ENCODE assay signal across 17 cellular contexts in the genomic region with DNA sequence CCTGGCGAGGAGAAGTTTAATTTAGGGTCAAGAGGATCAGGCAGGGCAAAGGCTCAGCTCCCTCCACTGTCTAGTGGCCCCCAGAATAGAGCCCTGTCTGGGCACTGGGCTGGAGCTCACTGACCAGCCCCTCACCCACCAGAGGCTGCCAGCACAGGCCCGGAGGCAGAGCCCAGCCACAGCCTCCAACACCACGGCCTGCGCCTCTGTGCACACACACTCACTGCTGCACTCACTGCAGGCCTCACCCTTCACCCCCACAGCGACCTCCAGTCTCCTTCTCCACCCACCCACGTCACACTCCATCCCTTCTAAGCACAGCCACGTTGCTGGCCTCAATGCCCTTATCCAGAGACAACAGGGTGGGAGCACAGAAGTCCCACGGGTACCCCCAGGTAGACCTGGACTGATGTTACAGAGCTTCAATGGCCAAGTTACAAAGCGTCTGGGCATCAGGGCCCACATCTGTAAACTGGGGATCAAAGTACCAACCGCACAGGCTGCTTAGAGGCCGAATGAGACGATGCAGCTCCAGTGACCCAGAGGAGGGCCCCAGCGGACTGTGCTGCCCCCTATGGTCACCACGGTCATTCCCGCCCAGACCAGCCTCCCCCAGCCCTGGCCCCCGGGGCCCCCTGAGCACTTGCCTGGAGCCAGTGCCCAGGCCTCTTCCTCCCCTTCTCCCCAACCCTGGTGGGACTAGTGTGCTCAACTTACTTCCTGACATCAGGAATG. TPM values are rescaled to one million over a fixed set of nuclear protein-coding genes. Genes with fewer than 3 reads are reported as not detected.
A peak's percentile ranks its signal among the peaks of the same experiment; 100 is the strongest.
DNase-seq lines count a peak whose midpoint lies in the region; TF ChIP-seq lines count a peak whose summit lies in the region.
"Had no signal": no experiment of that assay in that cellular context is flagged by ENCODE, and none has a peak within 500 bp of the region (broad histone marks: within the 10 kb centered on the region; RNA-seq: fewer than 3 reads in every experiment).

No MANE protein-coding gene starts in this region.

- TF ChIP-seq POLR2A in suprapubic skin (IDR thresholded peaks at IDR 0.05) (no peak), transverse colon (IDR thresholded peaks at IDR 0.05) (no peak)

- no peaks in the 10 kb centered on the region for H3K4me1 ChIP-seq in smooth muscle cell (ENCODE audit: low read depth)
- H3K4me1 ChIP-seq in suprapubic skin: peaks cover 13% of the 10 kb centered on the region
- peaks cover 5 to 17% (median 11%) of the 10 kb centered on the region in 4 donors for H3K4me1 ChIP-seq in transverse colon

- no peak for DNase-seq in activated CD4-positive, alpha-beta T cell treated with anti-CD3 and anti-CD28 coated beads, Interleukin-2, amount 10 ng/mL, durations not matched to agents 7 days and 5 days
- DNase-seq in activated CD4-positive, alpha-beta T cell treated with anti-CD3 and anti-CD28 coated beads, Interleukin-2, amount 50 U/mL, for 1 hour: no peak
- DNase-seq in endothelial cell (ENCODE audit: low spot score) (peak; percentile 60), smooth muscle cell (lab: John Stamatoyannopoulos, UW; ENCODE audit: unreplicated experiment) (no peak), NCI-H1417 treated with DMSO at 0.1 percent for 48 hours (lab: John Stamatoyannopoulos, UW) (no peak), suprapubic skin (ENCODE audit: low spot score in 2 of 2) (no peak), transverse colon (no peak)
- DNase-seq: activated CD4-positive, alpha-beta T cell treated with anti-CD3 and anti-CD28 coated beads, Interleukin-2, amount 50 U/mL, for 4 hours; activated gamma-delta T cell treated with Interleukin-2 at 50 U/mL for 16 hours; central memory CD4-positive, alpha-beta T cell; GF-D8; KG1; NCI-H2029 treated with DMSO at 0.1 percent for 48 hours; T-cell; thyroid gland had no signal

- peaks cover 43% of the 10 kb centered on the region for H3K4me1 Mint-ChIP-seq in activated CD4-positive, alpha-beta T cell treated with anti-CD3 and anti-CD28 coated beads, Interleukin-2, amount 10 ng/mL, durations not matched to agents 7 days and 5 days
- H3K4me1 Mint-ChIP-seq in endothelial cell (ENCODE audit: unreplicated experiment): peaks cover 26% of the 10 kb centered on the region

- H3K9me3 Mint-ChIP-seq in activated CD4-positive, alpha-beta T cell treated with anti-CD3 and anti-CD28 coated beads, Interleukin-2, amount 10 ng/mL, durations not matched to agents 7 days and 5 days: no peaks in the 10 kb centered on the region
- no peaks in the 10 kb centered on the region for H3K9me3 Mint-ChIP-seq in endothelial cell (ENCODE audit: unreplicated experiment)
- H3K9me3 Mint-ChIP-seq: T-cell had no signal

- no peak overlapping the region for H3K4me3 Mint-ChIP-seq in activated CD4-positive, alpha-beta T cell treated with anti-CD3 and anti-CD28 coated beads, Interleukin-2, amount 10 ng/mL, durations not matched to agents 7 days and 5 days
- H3K4me3 Mint-ChIP-seq in endothelial cell (ENCODE audit: unreplicated experiment): no peak overlapping the region
- H3K4me3 Mint-ChIP-seq: T-cell had no signal

- H3K4me2 ChIP-seq in smooth muscle cell: no peak overlapping the region

- intact Hi-C loops in transverse colon (cut with DNase I; ENCODE audit: low total_unique reads): no loop called here

- no peak overlapping the region for H2AFZ ChIP-seq in smooth muscle cell (ENCODE audit: low read depth)

- CTCF ChIA-PET in activated CD4-positive, alpha-beta T cell treated with anti-CD3 and anti-CD28 coated beads, Interleukin-2, amount 10 ng/mL, durations not matched to agents 7 days and 5 days (lab: Charles Lee): interaction anchor here (0.8 to 1.3 kb wide), 2 partner anchors 9 to 45 kb away, joined by 3 read pairs; no protein-coding TSS in a partner anchor

- peaks cover 16% of the 10 kb centered on the region for H4K20me1 ChIP-seq in smooth muscle cell (ENCODE audit: low read depth)

- TF ChIP-seq EP300 in suprapubic skin (IDR thresholded peaks at IDR 0.05) (no peak), transverse colon (IDR thresholded peaks at IDR 0.05; ENCODE audit: low read depth) (no peak)

- H3K9ac ChIP-seq in smooth muscle cell (ENCODE audit: low read depth): no peak overlapping the region

- POLR2A ChIA-PET in activated CD4-positive, alpha-beta T cell treated with anti-CD3 and anti-CD28 coated beads, Interleukin-2, amount 10 ng/mL, durations not matched to agents 7 days and 5 days (lab: Charles Lee): no interaction called here

- peaks cover 9% of the 10 kb centered on the region for H3F3A ChIP-seq in smooth muscle cell (ENCODE audit: low read depth)

- TF ChIP-seq CTCF in endothelial cell (IDR thresholded peaks at IDR 0.05; ENCODE audit: unreplicated experiment) (peak; percentile 29), smooth muscle cell (IDR thresholded peaks at IDR 0.05; ENCODE audit: borderline replicate concordance, insufficient read depth, poor library complexity, severe bottlenecking) (peak; percentile 9), suprapubic skin (IDR thresholded peaks at IDR 0.05) (no peak), transverse colon (IDR thresholded peaks at IDR 0.05) (no peak)

- H3K36me3 ChIP-seq in KOPT-K1 (ENCODE audit: insufficient read depth, low read length): peaks cover 73% of the 10 kb centered on the region
- H3K36me3 ChIP-seq in smooth muscle cell (ENCODE audit: low read depth): no peaks in the 10 kb centered on the region
- H3K36me3 ChIP-seq in suprapubic skin: peaks cover 69% of the 10 kb centered on the region
- peaks cover 0 to 41% (median 19%) of the 10 kb centered on the region in 4 donors for H3K36me3 ChIP-seq in transverse colon

- WGBS in smooth muscle cell (ENCODE audit: low lambda C conversion rate): 92% methylated on average over 16 of the region's 16 CpGs
- 83% methylated on average over 11 of the region's 16 CpGs for WGBS in suprapubic skin
- 85% methylated on average over 15 of the region's 16 CpGs; no CpG with 5 or more reads in 1 of the 2 donors for WGBS in transverse colon (ENCODE audit: low coverage in 1 of 2), 2 donors

- no peaks in the 10 kb centered on the region for H3K9me3 ChIP-seq in KOPT-K1 (ENCODE audit: insufficient read depth, low read length, poor library complexity, severe bottlenecking)
- H3K9me3 ChIP-seq in smooth muscle cell (replicated peaks; ENCODE audit: low read depth): no peaks in the 10 kb centered on the region
- H3K9me3 ChIP-seq in suprapubic skin: no peaks in the 10 kb centered on the region
- no peaks in the 10 kb centered on the region for H3K9me3 ChIP-seq in transverse colon
- H3K9me3 ChIP-seq: sigmoid colon, thyroid gland had no signal

- H3K4me3 ChIP-seq in smooth muscle cell (no peak overlapping the region), suprapubic skin (no peak overlapping the region), transverse colon (no peak overlapping the region)
- H3K4me3 ChIP-seq: sigmoid colon, thyroid gland had no signal

- in situ Hi-C loops in transverse colon (cut with MboI; ENCODE audit: low pct_ligation_motif_present in 1 of 4, low pct_unique_long_range_greater_than_20kb in 1 of 4, low sequenced_read_pairs in 3 of 4): no loop called here

- H3K27me3 Mint-ChIP-seq in activated CD4-positive, alpha-beta T cell treated with anti-CD3 and anti-CD28 coated beads, Interleukin-2, amount 10 ng/mL, durations not matched to agents 7 days and 5 days: no peaks in the 10 kb centered on the region
- H3K27me3 Mint-ChIP-seq in endothelial cell (ENCODE audit: unreplicated experiment): peaks cover 19% of the 10 kb centered on the region
- H3K27me3 Mint-ChIP-seq: T-cell had no signal

- H3K27ac ChIP-seq in KOPT-K1 (ENCODE audit: low read depth, low read length, poor library complexity, severe bottlenecking): peak overlapping the region; percentile 47
- no peak overlapping the region for H3K27ac ChIP-seq in smooth muscle cell (ENCODE audit: low read depth)
- H3K27ac ChIP-seq in suprapubic skin: no peak overlapping the region
- H3K27ac ChIP-seq in transverse colon: no peak overlapping the region
- H3K27ac ChIP-seq: thyroid gland had no signal

- H3K79me2 ChIP-seq in smooth muscle cell (ENCODE audit: low read depth): peaks cover 4% of the 10 kb centered on the region

- H3K36me3 Mint-ChIP-seq in activated CD4-positive, alpha-beta T cell treated with anti-CD3 and anti-CD28 coated beads, Interleukin-2, amount 10 ng/mL, durations not matched to agents 7 days and 5 days (ENCODE audit: low read depth): peaks cover 44% of the 10 kb centered on the region
- H3K36me3 Mint-ChIP-seq in endothelial cell (ENCODE audit: low read depth, unreplicated experiment): peaks cover 26% of the 10 kb centered on the region

- H3K27ac Mint-ChIP-seq in activated CD4-positive, alpha-beta T cell treated with anti-CD3 and anti-CD28 coated beads, Interleukin-2, amount 10 ng/mL, durations not matched to agents 7 days and 5 days: peak overlapping the region; percentile 50
- H3K27ac Mint-ChIP-seq in endothelial cell (ENCODE audit: unreplicated experiment): peak overlapping the region; percentile 80

- H3K27me3 ChIP-seq in smooth muscle cell (ENCODE audit: low read depth) (no peaks in the 10 kb centered on the region), suprapubic skin (no peaks in the 10 kb centered on the region), transverse colon (no peaks in the 10 kb centered on the region)
- H3K27me3 ChIP-seq: sigmoid colon, thyroid gland had no signal

RNA-seq across cellular contexts. Expression of a gene that starts 4.5 kb away (rescaled TPM):
- 100 to 1,000 TPM; 175 to 178 TPM for total RNA-seq in activated CD4-positive, alpha-beta T cell treated with anti-CD3 and anti-CD28 coated beads, Interleukin-2, amount 10 ng/mL, durations not matched to agents 7 days and 5 days
- total RNA-seq in endothelial cell (ENCODE audit: unreplicated experiment) (132 TPM), smooth muscle cell (8.6 and 24.2 TPM in 2 replicates), suprapubic skin (100 to 1,000 TPM in 1 of 4 donors, 10 to 100 TPM in 3; 51.5 to 136 (median 61.2) TPM), transverse colon (100 to 1,000 TPM in 1 of 4 donors, 10 to 100 TPM in 3; 40.1 to 201 (median 53.5) TPM)
- 34.6 and 45.9 TPM in 2 replicates for polyA plus RNA-seq in smooth muscle cell

RNA-seq across cellular contexts. Expression of a gene that starts 24.4 kb away (rescaled TPM):
- 10 to 100 TPM; 16.9 to 20.5 TPM for total RNA-seq in activated CD4-positive, alpha-beta T cell treated with anti-CD3 and anti-CD28 coated beads, Interleukin-2, amount 10 ng/mL, durations not matched to agents 7 days and 5 days
- total RNA-seq in endothelial cell (ENCODE audit: unreplicated experiment) (22.7 TPM), smooth muscle cell (13.8 and 35.2 TPM in 2 replicates), suprapubic skin (10 to 100 TPM in 1 of 4 donors, 1 to 10 TPM in 3; 7.1 to 15.2 (median 7.8) TPM), transverse colon (10 to 100 TPM in 3 of 4 donors, 1 to 10 TPM in 1; 9.7 to 16.1 (median 11.8) TPM)
- polyA plus RNA-seq in smooth muscle cell: 18.9 and 27.2 TPM in 2 replicates

RNA-seq across cellular contexts. Expression of a gene that starts 24.8 kb away (rescaled TPM):
- total RNA-seq in activated CD4-positive, alpha-beta T cell treated with anti-CD3 and anti-CD28 coated beads, Interleukin-2, amount 10 ng/mL, durations not matched to agents 7 days and 5 days: 10 to 100 TPM; 77.9 to 86.4 TPM
- total RNA-seq in endothelial cell (ENCODE audit: unreplicated experiment) (111 TPM), smooth muscle cell (47.1 and 55.7 TPM in 2 replicates), suprapubic skin (10 to 100 TPM; 73.2 to 87.6 (median 81.1) TPM), transverse colon (100 to 1,000 TPM in 3 of 4 donors, 10 to 100 TPM in 1; 81.6 to 306 (median 174) TPM)
- 69.1 and 72.1 TPM in 2 replicates for polyA plus RNA-seq in smooth muscle cell

Comparison
In these comparisons a context has a peak if more than half of its experiments do, and no peak if none do; other contexts are left out.
1. CTCF ChIP-seq: peak in endothelial cell (single experiment) and smooth muscle cell (single experiment); none in suprapubic skin (0 of 2) and transverse colon (0 of 5).